In the genomic region with DNA sequence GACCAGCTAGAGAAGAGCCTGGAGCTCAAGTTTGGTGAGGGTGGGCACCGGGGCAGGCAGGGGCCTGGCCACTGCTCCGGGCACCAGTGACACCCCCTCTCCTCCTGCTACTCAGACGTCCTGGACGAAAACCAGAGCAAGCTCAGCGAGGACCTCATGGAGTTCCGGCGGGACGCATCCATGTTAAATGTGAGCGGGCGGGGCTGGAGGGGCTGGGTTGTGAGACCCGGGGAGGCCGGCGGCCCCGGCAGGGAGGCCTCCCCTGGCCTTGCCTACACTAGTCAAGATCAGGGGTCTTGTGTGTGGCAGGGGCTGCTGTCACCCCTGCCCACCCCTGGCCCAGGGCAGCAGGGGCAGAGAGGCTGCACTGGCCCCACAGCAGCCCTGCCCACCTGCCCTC, we compare ENCODE assay signal across 3 cellular contexts.
"Had no signal": no experiment of that assay in that cellular context is flagged by ENCODE, and none has a peak within 500 bp of the region (broad histone marks: within the 10 kb centered on the region; RNA-seq: fewer than 3 reads in every experiment).

No MANE protein-coding gene starts in this region.

- DNase-seq: GDM1, GF-D8 had no signal

- ATAC-seq: GM12878 had no signal
